ENCODE assay signal across 8 cellular contexts in genomic region chr9:114487607-114488300, GRCh38. TPM values are rescaled to one million over a fixed set of nuclear protein-coding genes. Genes with fewer than 3 reads are reported as not detected.
A peak's percentile ranks its signal among the peaks of the same experiment; 100 is the strongest.
DNase-seq lines count a peak whose midpoint lies in the region; ATAC-seq, FAIRE-seq and TF ChIP-seq lines count a peak whose summit lies in the region.

No MANE protein-coding gene starts in this region.

- no peaks in the 10 kb centered on the region for H3K36me3 ChIP-seq in CD8-positive, alpha-beta memory T cell (ENCODE audit: insufficient read depth, low read length)

- H3K27ac ChIP-seq in CD8-positive, alpha-beta memory T cell (ENCODE audit: low read depth, low read length): no peak overlapping the region

- peak; percentile 16 to 75 (median 61) for DNase-seq in CD8-positive, alpha-beta memory T cell
- DNase-seq in HuH-7.5 (ENCODE audit: low spot score) (peak; percentile 77), RCC 7860 (ENCODE audit: low spot score) (peak; percentile 58), fibroblast of villous mesenchyme (ENCODE audit: low read depth) (peak; percentile 71), omental fat pad (ENCODE audit: low spot score) (no peak), DMS79 treated with DMSO at 0.1 percent for 48 hours (lab: John Stamatoyannopoulos, UW) (no peak)
- DNase-seq in activated T-helper 1 cell treated with anti-CD3 and anti-CD28 coated beads, Interleukin-12 subunit alpha, Interleukin-12 subunit beta, Interleukin-2, Interleukin-4 antibody, amounts not matched to agents 30 ng/mL and 10 ng/mL and 1 ng/mL, durations not matched to agents 14 hours and 24 hours and 36 hours (ENCODE audit: low spot score): peak; percentile 55

- H3K27ac Mint-ChIP-seq in CD8-positive, alpha-beta memory T cell: peak overlapping the region in 3 of 8 donors; percentile 7 to 25 (median 12)
- peak overlapping the region; percentile 20 for H3K27ac Mint-ChIP-seq in activated T-helper 1 cell treated with anti-CD3 and anti-CD28 coated beads, Interleukin-12 subunit alpha, Interleukin-12 subunit beta, Interleukin-2, Interleukin-4 antibody, amounts not matched to agents 30 ng/mL and 10 ng/mL and 1 ng/mL, durations not matched to agents 14 hours and 24 hours and 36 hours

- peak; percentile 54 for ATAC-seq in GM19452 (IDR thresholded peaks at IDR 0.05; ENCODE audit: unreplicated experiment)
- peak; percentile 90 for ATAC-seq in omental fat pad (ENCODE audit: low FRiP score)

- intact Hi-C loops in activated T-helper 1 cell treated with anti-CD3 and anti-CD28 coated beads, Interleukin-12 subunit alpha, Interleukin-12 subunit beta, Interleukin-2, Interleukin-4 antibody, amounts not matched to agents 30 ng/mL and 10 ng/mL and 1 ng/mL, durations not matched to agents 14 hours and 24 hours and 36 hours (cut with micrococcal nuclease): loop anchor here (1.0 to 10.0 kb wide), 9 partner anchors 20 to 720 kb away; partner anchors contain the start of gene AKNA

- no peak for FAIRE-seq in RCC 7860 (lab: Jason Lieb, UNC)

- TF ChIP-seq CTCF in fibroblast of villous mesenchyme (IDR thresholded peaks at IDR 0.05; ENCODE audit: insufficient read depth, low read depth, low read length) (peak; percentile 98), omental fat pad (IDR thresholded peaks at IDR 0.05) (no peak)

- no peaks in the 10 kb centered on the region for H3K9me3 Mint-ChIP-seq in CD8-positive, alpha-beta memory T cell
- H3K9me3 Mint-ChIP-seq in activated T-helper 1 cell treated with anti-CD3 and anti-CD28 coated beads, Interleukin-12 subunit alpha, Interleukin-12 subunit beta, Interleukin-2, Interleukin-4 antibody, amounts not matched to agents 30 ng/mL and 10 ng/mL and 1 ng/mL, durations not matched to agents 14 hours and 24 hours and 36 hours: no peaks in the 10 kb centered on the region

- H3K27me3 ChIP-seq in CD8-positive, alpha-beta memory T cell (ENCODE audit: insufficient read depth, low read length, poor library complexity, severe bottlenecking): no peaks in the 10 kb centered on the region

- peaks cover 24 to 33% (median 26%) of the 10 kb centered on the region in 3 donors for H3K4me1 Mint-ChIP-seq in CD8-positive, alpha-beta memory T cell
- peaks cover 29% of the 10 kb centered on the region for H3K4me1 Mint-ChIP-seq in activated T-helper 1 cell treated with anti-CD3 and anti-CD28 coated beads, Interleukin-12 subunit alpha, Interleukin-12 subunit beta, Interleukin-2, Interleukin-4 antibody, amounts not matched to agents 30 ng/mL and 10 ng/mL and 1 ng/mL, durations not matched to agents 14 hours and 24 hours and 36 hours (ENCODE audit: low read depth)

- H3K4me3 ChIP-seq in CD8-positive, alpha-beta memory T cell (ENCODE audit: low read length): no peak overlapping the region
- no peak overlapping the region for H3K4me3 ChIP-seq in fibroblast of villous mesenchyme (ENCODE audit: low read depth, low read length)

- peaks cover 2 to 4% (median 2%) of the 10 kb centered on the region in 3 donors for H3K36me3 Mint-ChIP-seq in CD8-positive, alpha-beta memory T cell
- peaks cover 5% of the 10 kb centered on the region for H3K36me3 Mint-ChIP-seq in activated T-helper 1 cell treated with anti-CD3 and anti-CD28 coated beads, Interleukin-12 subunit alpha, Interleukin-12 subunit beta, Interleukin-2, Interleukin-4 antibody, amounts not matched to agents 30 ng/mL and 10 ng/mL and 1 ng/mL, durations not matched to agents 14 hours and 24 hours and 36 hours (ENCODE audit: low read depth)

- CTCF ChIA-PET in CD8-positive, alpha-beta memory T cell (lab: Charles Lee): interaction anchor here (0.8 to 5.1 kb wide), 17 partner anchors 10 to 170 kb away, joined by 3 to 54 read pairs (median 4); partner anchors contain the start of gene WHRN

- H3K4me3 Mint-ChIP-seq in CD8-positive, alpha-beta memory T cell: no peak overlapping the region
- no peak overlapping the region for H3K4me3 Mint-ChIP-seq in activated T-helper 1 cell treated with anti-CD3 and anti-CD28 coated beads, Interleukin-12 subunit alpha, Interleukin-12 subunit beta, Interleukin-2, Interleukin-4 antibody, amounts not matched to agents 30 ng/mL and 10 ng/mL and 1 ng/mL, durations not matched to agents 14 hours and 24 hours and 36 hours

- H3K9me3 ChIP-seq in CD8-positive, alpha-beta memory T cell (ENCODE audit: low read length): no peaks in the 10 kb centered on the region

- H3K4me1 ChIP-seq in CD8-positive, alpha-beta memory T cell (ENCODE audit: insufficient read depth, low read length): peaks cover 11% of the 10 kb centered on the region

- POLR2A ChIA-PET in CD8-positive, alpha-beta memory T cell (lab: Charles Lee): interaction anchor here (0.7 to 1.0 kb wide), 2 partner anchors 10 to 12 kb away, joined by 3 to 4 read pairs; no protein-coding TSS in a partner anchor

- peaks cover 0 to 2% of the 10 kb centered on the region in 2 donors for H3K27me3 Mint-ChIP-seq in CD8-positive, alpha-beta memory T cell
- H3K27me3 Mint-ChIP-seq in activated T-helper 1 cell treated with anti-CD3 and anti-CD28 coated beads, Interleukin-12 subunit alpha, Interleukin-12 subunit beta, Interleukin-2, Interleukin-4 antibody, amounts not matched to agents 30 ng/mL and 10 ng/mL and 1 ng/mL, durations not matched to agents 14 hours and 24 hours and 36 hours (ENCODE audit: insufficient read depth): no peaks in the 10 kb centered on the region

RNA-seq across cellular contexts. Expression of gene WHRN, which starts 17.5 kb away (rescaled TPM):
- 1 to 10 TPM; 8.6 to 9.0 TPM for total RNA-seq in CD8-positive, alpha-beta memory T cell
- polyA plus RNA-seq in CD8-positive, alpha-beta memory T cell: 5.5 TPM
- total RNA-seq in activated T-helper 1 cell treated with anti-CD3 and anti-CD28 coated beads, Interleukin-12 subunit alpha, Interleukin-12 subunit beta, Interleukin-2, Interleukin-4 antibody, amounts not matched to agents 30 ng/mL and 10 ng/mL and 1 ng/mL, durations not matched to agents 14 hours and 24 hours and 36 hours: 2.2 and 2.4 TPM in 2 replicates
- total RNA-seq in fibroblast of villous mesenchyme (1.3 and 1.6 TPM in 2 replicates), omental fat pad (10 to 100 TPM in 1 of 4 donors, 1 to 10 TPM in 3; 3.0 to 15.5 (median 6.6) TPM)

Comparison
In these comparisons a context has a peak if more than half of its experiments do, and no peak if none do; other contexts are left out.
1. DNase-seq: peak in CD8-positive, alpha-beta memory T cell (5 of 5), HuH-7.5 (single experiment), RCC 7860 (single experiment), activated T-helper 1 cell treated with anti-CD3 and anti-CD28 coated beads, Interleukin-12 subunit alpha, Interleukin-12 subunit beta, Interleukin-2, Interleukin-4 antibody, amounts not matched to agents 30 ng/mL and 10 ng/mL and 1 ng/mL, durations not matched to agents 14 hours and 24 hours and 36 hours (single experiment) and fibroblast of villous mesenchyme (single experiment); none in omental fat pad (single experiment) and DMS79 treated with DMSO at 0.1 percent for 48 hours (single experiment).